ENCODE assay signal across 28 cellular contexts in genomic region chr7:20661884-20662283, GRCh38. TPM values are rescaled to one million over a fixed set of nuclear protein-coding genes. Genes with fewer than 3 reads are reported as not detected.
DNase-seq lines count a peak whose midpoint lies in the region; ATAC-seq and TF ChIP-seq lines count a peak whose summit lies in the region.
"Had no signal": no experiment of that assay in that cellular context is flagged by ENCODE, and none has a peak within 500 bp of the region (broad histone marks: within the 10 kb centered on the region; RNA-seq: fewer than 3 reads in every experiment).

No MANE protein-coding gene starts in this region.

- no peak for TF ChIP-seq POLR2A in thyroid gland (IDR thresholded peaks at IDR 0.05)

- H3K36me3 ChIP-seq in MM.1S (replicated peaks; ENCODE audit: insufficient read depth, low read length) = no peaks in the 10 kb centered on the region
- H3K36me3 ChIP-seq in thyroid gland = no peaks in the 10 kb centered on the region
- H3K36me3 ChIP-seq in effector memory CD4-positive, alpha-beta T cell (ENCODE audit: control insufficient read depth, insufficient read depth, low read length) = no peaks in the 10 kb centered on the region
- H3K36me3 ChIP-seq: ascending aorta, gastrocnemius medialis, HAP-1, tibial artery had no signal

- 86 to 89% methylated on average over 4 of the region's 4 CpGs for WGBS in thyroid gland, 2 donors

- H3K4me3 ChIP-seq in MM.1S (ENCODE audit: low read length) (no peak overlapping the region), thyroid gland (replicated peaks in 1 of 3) (no peak overlapping the region)
- H3K4me3 ChIP-seq in effector memory CD4-positive, alpha-beta T cell (ENCODE audit: insufficient read depth, low read depth, low read length, poor library complexity, severe bottlenecking) = no peak overlapping the region
- H3K4me3 ChIP-seq: ascending aorta, gastrocnemius medialis, HAP-1, lung, psoas muscle, tibial artery had no signal

- H3K9me2 ChIP-seq in MM.1S (replicated peaks; ENCODE audit: insufficient read depth, low read length) = no peaks in the 10 kb centered on the region

- H3K9me3 ChIP-seq in MM.1S (replicated peaks; ENCODE audit: insufficient read depth, low read length) (no peaks in the 10 kb centered on the region), thyroid gland (no peaks in the 10 kb centered on the region)
- no peaks in the 10 kb centered on the region for H3K9me3 ChIP-seq in effector memory CD4-positive, alpha-beta T cell (ENCODE audit: control insufficient read depth, low read length)
- H3K9me3 ChIP-seq: ascending aorta, gastrocnemius medialis, HAP-1, psoas muscle, tibial artery had no signal

- H3K4me2 ChIP-seq in MM.1S (ENCODE audit: low read depth, low read length) = peak overlapping the region; percentile 15; the same call in 1 of the 2 replicates

- H3K27ac ChIP-seq in MM.1S (ENCODE audit: low read length) = peak overlapping the region; percentile 31; the same call in 1 of the 2 replicates
- H3K27ac ChIP-seq in thyroid gland = no peak overlapping the region
- H3K27ac ChIP-seq in effector memory CD4-positive, alpha-beta T cell (ENCODE audit: insufficient read depth, low read length, poor library complexity, severe bottlenecking) = no peak overlapping the region
- H3K27ac ChIP-seq: ascending aorta, gastrocnemius medialis, HL-60, psoas muscle, tibial artery had no signal

- no peaks in the 10 kb centered on the region for H3K27me3 Mint-ChIP-seq in T-helper 2 cell treated with Interferon-gamma antibody and Interleukin-4, amounts not matched to agents 5 μg/mL and 100 μg/mL, for 36 hours (ENCODE audit: low read depth)
- H3K27me3 Mint-ChIP-seq: activated CD4-positive, alpha-beta T cell treated with anti-CD3 and anti-CD28 coated beads for 36 hours; activated CD8-positive, alpha-beta memory T cell treated with anti-CD3 and anti-CD28 coated beads, Interleukin-2, amount 10 ng/mL, durations not matched to agents 7 days and 5 days; CD4-positive, CD25-positive, alpha-beta regulatory T cell had no signal

- peaks cover 5% of the 10 kb centered on the region for H3F3A ChIP-seq in MM.1S (ENCODE audit: insufficient read depth, low read length)

- no peaks in the 10 kb centered on the region for H4K20me1 ChIP-seq in MM.1S (ENCODE audit: insufficient read depth, low read length)

- no peaks in the 10 kb centered on the region for H3K9me3 Mint-ChIP-seq in T-helper 2 cell treated with Interferon-gamma antibody and Interleukin-4, amounts not matched to agents 5 μg/mL and 100 μg/mL, for 36 hours
- H3K9me3 Mint-ChIP-seq: activated naive CD4-positive, alpha-beta T cell treated with anti-CD3 and anti-CD28 coated beads, Interleukin-2, amount 50 U/mL, for 24 hours; activated T-helper 1 cell treated with anti-CD3 and anti-CD28 coated beads, Interleukin-12 subunit alpha, Interleukin-12 subunit beta, Interleukin-2, Interleukin-4 antibody, amounts not matched to agents 30 ng/mL and 10 ng/mL and 1 ng/mL, durations not matched to agents 14 hours and 24 hours and 36 hours had no signal

- H3K4me1 ChIP-seq in MM.1S (ENCODE audit: low read length) (peaks cover 12% of the 10 kb centered on the region), thyroid gland (no peaks in the 10 kb centered on the region)
- no peaks in the 10 kb centered on the region for H3K4me1 ChIP-seq in effector memory CD4-positive, alpha-beta T cell (ENCODE audit: control insufficient read depth, insufficient read depth, low read length, poor library complexity, severe bottlenecking)
- H3K4me1 ChIP-seq: ascending aorta, gastrocnemius medialis, HAP-1, psoas muscle, tibial artery had no signal

- DNase-seq in MM.1S (peak; percentile 94), thyroid gland (no peak)
- no peak for DNase-seq in T-helper 2 cell treated with Interferon-gamma antibody and Interleukin-4, amounts not matched to agents 5 μg/mL and 100 μg/mL, for 36 hours (ENCODE audit: low spot score)
- no peak for DNase-seq in effector memory CD4-positive, alpha-beta T cell
- DNase-seq: activated CD4-positive, alpha-beta T cell treated with anti-CD3 and anti-CD28 coated beads for 36 hours; activated CD8-positive, alpha-beta memory T cell treated with anti-CD3 and anti-CD28 coated beads, Interleukin-2, amount 10 ng/mL, durations not matched to agents 7 days and 5 days; CD4-positive, CD25-positive, alpha-beta regulatory T cell; effector CD4-positive, alpha-beta T cell; gastrocnemius medialis; kidney; NCI-H1417; NCI-H524 treated with DMSO at 0.1 percent for 48 hours; psoas muscle; stimulated activated CD4-positive, alpha-beta T cell treated with anti-CD3 and anti-CD28 coated beads, Interleukin-1b, Interleukin-23, amount 100 ng/mL, for 48 hours; stimulated activated naive CD4-positive, alpha-beta T cell treated with Interleukin-2 at 50 U/mL for 16 hours; tibial artery had no signal

- ATAC-seq in GM18861 (IDR thresholded peaks at IDR 0.05; ENCODE audit: unreplicated experiment) (peak; percentile 88), GM21423 (IDR thresholded peaks at IDR 0.05; ENCODE audit: unreplicated experiment) (peak; percentile 53), HG03060 (IDR thresholded peaks at IDR 0.05; ENCODE audit: low read depth, unreplicated experiment) (peak; percentile 74), HG03025 (IDR thresholded peaks at IDR 0.05; ENCODE audit: low FRiP score, unreplicated experiment) (no peak)
- ATAC-seq: activated CD4-positive, alpha-beta T cell treated with anti-CD3 and anti-CD28 coated beads for 36 hours; activated CD8-positive, alpha-beta memory T cell treated with anti-CD3 and anti-CD28 coated beads, Interleukin-2, amount 10 ng/mL, durations not matched to agents 7 days and 5 days; esophagus mucosa; gastrocnemius medialis; psoas muscle had no signal

- intact Hi-C loops in thyroid gland (cut with DNase I) = no loop called here

- no peak overlapping the region for H2AFZ ChIP-seq in MM.1S (ENCODE audit: low read length)

- H3K4me3 Mint-ChIP-seq in T-helper 2 cell treated with Interferon-gamma antibody and Interleukin-4, amounts not matched to agents 5 μg/mL and 100 μg/mL, for 36 hours = no peak overlapping the region
- H3K4me3 Mint-ChIP-seq: activated CD4-positive, alpha-beta T cell treated with anti-CD3 and anti-CD28 coated beads for 36 hours; activated CD8-positive, alpha-beta memory T cell treated with anti-CD3 and anti-CD28 coated beads, Interleukin-2, amount 10 ng/mL, durations not matched to agents 7 days and 5 days; activated naive CD4-positive, alpha-beta T cell treated with anti-CD3 and anti-CD28 coated beads, Interleukin-2, amount 50 U/mL, for 24 hours; activated T-helper 1 cell treated with anti-CD3 and anti-CD28 coated beads, Interleukin-12 subunit alpha, Interleukin-12 subunit beta, Interleukin-2, Interleukin-4 antibody, amounts not matched to agents 30 ng/mL and 10 ng/mL and 1 ng/mL, durations not matched to agents 14 hours and 24 hours and 36 hours; CD4-positive, CD25-positive, alpha-beta regulatory T cell had no signal

- no peaks in the 10 kb centered on the region for H3K36me3 Mint-ChIP-seq in T-helper 2 cell treated with Interferon-gamma antibody and Interleukin-4, amounts not matched to agents 5 μg/mL and 100 μg/mL, for 36 hours (ENCODE audit: low read depth)
- H3K36me3 Mint-ChIP-seq: activated CD8-positive, alpha-beta memory T cell treated with anti-CD3 and anti-CD28 coated beads, Interleukin-2, amount 10 ng/mL, durations not matched to agents 7 days and 5 days; activated naive CD4-positive, alpha-beta T cell treated with anti-CD3 and anti-CD28 coated beads, Interleukin-2, amount 50 U/mL, for 24 hours; CD4-positive, CD25-positive, alpha-beta regulatory T cell had no signal

- no peaks in the 10 kb centered on the region for H3K79me2 ChIP-seq in MM.1S (ENCODE audit: low read length)

- TF ChIP-seq CTCF in MM.1S (IDR thresholded peaks at IDR 0.05; ENCODE audit: low read length) (no peak), thyroid gland (IDR thresholded peaks at IDR 0.05) (no peak)

- no peak overlapping the region for H3K9ac ChIP-seq in MM.1S (ENCODE audit: low read length)

- H3K27ac Mint-ChIP-seq in T-helper 2 cell treated with Interferon-gamma antibody and Interleukin-4, amounts not matched to agents 5 μg/mL and 100 μg/mL, for 36 hours = no peak overlapping the region
- H3K27ac Mint-ChIP-seq: activated CD4-positive, alpha-beta T cell treated with anti-CD3 and anti-CD28 coated beads for 36 hours; activated CD8-positive, alpha-beta memory T cell treated with anti-CD3 and anti-CD28 coated beads, Interleukin-2, amount 10 ng/mL, durations not matched to agents 7 days and 5 days; activated naive CD4-positive, alpha-beta T cell treated with anti-CD3 and anti-CD28 coated beads, Interleukin-2, amount 50 U/mL, for 24 hours; activated T-helper 1 cell treated with anti-CD3 and anti-CD28 coated beads, Interleukin-12 subunit alpha, Interleukin-12 subunit beta, Interleukin-2, Interleukin-4 antibody, amounts not matched to agents 30 ng/mL and 10 ng/mL and 1 ng/mL, durations not matched to agents 14 hours and 24 hours and 36 hours; CD4-positive, CD25-positive, alpha-beta regulatory T cell had no signal

- H3K4me1 Mint-ChIP-seq in T-helper 2 cell treated with Interferon-gamma antibody and Interleukin-4, amounts not matched to agents 5 μg/mL and 100 μg/mL, for 36 hours (ENCODE audit: low read depth) = peaks cover 3% of the 10 kb centered on the region
- H3K4me1 Mint-ChIP-seq: activated CD4-positive, alpha-beta T cell treated with anti-CD3 and anti-CD28 coated beads for 36 hours; activated naive CD4-positive, alpha-beta T cell treated with anti-CD3 and anti-CD28 coated beads, Interleukin-2, amount 50 U/mL, for 24 hours; CD4-positive, CD25-positive, alpha-beta regulatory T cell had no signal

- peaks cover 13% of the 10 kb centered on the region; the same call in 1 of the 2 replicates for H3K27me3 ChIP-seq in MM.1S (replicated peaks; ENCODE audit: insufficient read depth, low read length)
- H3K27me3 ChIP-seq in thyroid gland = no peaks in the 10 kb centered on the region
- H3K27me3 ChIP-seq in effector memory CD4-positive, alpha-beta T cell (replicated peaks; ENCODE audit: control insufficient read depth, insufficient read depth, low read length, poor library complexity, severe bottlenecking) = no peaks in the 10 kb centered on the region
- H3K27me3 ChIP-seq: ascending aorta, gastrocnemius medialis, tibial artery had no signal

RNA-seq across cellular contexts. Expression of gene ABCB5, which starts 46.4 kb away (rescaled TPM):
- total RNA-seq in thyroid gland = not detected
- total RNA-seq: activated CD4-positive, alpha-beta T cell treated with anti-CD3 and anti-CD28 coated beads for 36 hours; activated CD8-positive, alpha-beta memory T cell treated with anti-CD3 and anti-CD28 coated beads, Interleukin-2, amount 10 ng/mL, durations not matched to agents 7 days and 5 days; activated T-helper 1 cell treated with anti-CD3 and anti-CD28 coated beads, Interleukin-12 subunit alpha, Interleukin-12 subunit beta, Interleukin-2, Interleukin-4 antibody, amounts not matched to agents 30 ng/mL and 10 ng/mL and 1 ng/mL, durations not matched to agents 14 hours and 24 hours and 36 hours; ascending aorta; CD4-positive, CD25-positive, alpha-beta regulatory T cell; cerebellum; psoas muscle had no signal
